ENCODE assay signal across 1 cellular context in genomic region chr1:6223617-6224016, GRCh38.
TF ChIP-seq lines count a peak whose summit lies in the region.

No MANE protein-coding gene starts in this region.

TF ChIP-seq in HepG2, 621 proteins besides CTCF, POLR2A, EP300 and RAD21:
- no peak for TF ChIP-seq ZNF326 (CRISPR knock-in tag; IDR thresholded peaks at IDR 0.05; ENCODE audit: borderline replicate concordance)
- TF ChIP-seq ZNF225 (CRISPR knock-in tag; IDR thresholded peaks at IDR 0.05) = no peak
- no peak for TF ChIP-seq ZC3H13 (CRISPR knock-in tag; IDR thresholded peaks at IDR 0.05)
- no peak for TF ChIP-seq NR0B2 (CRISPR knock-in tag; IDR thresholded peaks at IDR 0.05)
- TF ChIP-seq ZNF629 (CRISPR knock-in tag; conservative IDR thresholded peaks at IDR 0.05) = 0 out of 2 replicates have a peak, but pooled peaks have one; percentile 22
- no peak for TF ChIP-seq CSRNP2 (CRISPR knock-in tag; conservative IDR thresholded peaks at IDR 0.05; ENCODE audit: low read depth)
- no peak for TF ChIP-seq ZNF503 (CRISPR knock-in tag; IDR thresholded peaks at IDR 0.05)
- TF ChIP-seq ZNF564 (CRISPR knock-in tag; IDR thresholded peaks at IDR 0.05) = no peak
